In genomic region chr1:10472220-10473144, GRCh38 we compare ENCODE assay signal across 8 cellular contexts. TPM values are rescaled to one million over a fixed set of nuclear protein-coding genes. Genes with fewer than 3 reads are reported as not detected.
A peak's percentile ranks its signal among the peaks of the same experiment; 100 is the strongest.
DNase-seq lines count a peak whose midpoint lies in the region; ATAC-seq and TF ChIP-seq lines count a peak whose summit lies in the region.

DFFA (minus strand) TSS chr1:10472529; CDS start chr1:10472458, 71 bp downstream.

- H3K9me1 ChIP-seq in IMR-90 (ENCODE audit: insufficient read depth, low read length), result no peaks in the 10 kb centered on the region; the same call in 1 of the 2 replicates

- in situ Hi-C loops in IMR-90 (cut with MboI; ENCODE audit: low sequenced_read_pairs), result no loop called here

- WGBS in IMR-90 (ENCODE audit: extremely low coverage in 2 of 2, insufficient read length in 1 of 2), 2 experiments, result 1% methylated on average over 31 of the region's 59 CpGs; no CpG with 5 or more reads in 1 of the 2 experiments

- no peak within 1 kb of the TSS for H2BK15ac ChIP-seq in IMR-90 (ENCODE audit: low read depth, low read length)

- peak within 1 kb of the TSS; percentile 59 for H3K4ac ChIP-seq in IMR-90 (ENCODE audit: low read depth, low read length)

- peak within 1 kb of the TSS; percentile 96 for H3K4me3 Mint-ChIP-seq in Calu3 (ENCODE audit: low read depth, unreplicated experiment)

- TF ChIP-seq CTCF in Calu3 (IDR thresholded peaks at IDR 0.05; ENCODE audit: unreplicated experiment), result no peak
- no peak for TF ChIP-seq CTCF in IMR-90 (conservative IDR thresholded peaks at IDR 0.05; ENCODE audit: low read depth, low read length)
- TF ChIP-seq CTCF in mucosa of descending colon (IDR thresholded peaks at IDR 0.05), result no peak

- no peaks in the 10 kb centered on the region for H3K4me1 Mint-ChIP-seq in Calu3 (ENCODE audit: low read depth, unreplicated experiment)

- H3K27ac Mint-ChIP-seq in Calu3 (ENCODE audit: unreplicated experiment), result peak within 1 kb of the TSS; percentile 87

- BruUV-seq in Calu3 (replicated peaks; lab: Mats Ljungman, UMichigan) (no TSS peak), IMR-90 (replicated peaks; lab: Mats Ljungman, UMichigan) (no TSS peak)

- DNase-seq in Calu3 (peak; percentile 89), IMR-90 (peak; percentile 96), OCI-M1 (lab: John Stamatoyannopoulos, UW) (peak; percentile 98), activated T-cell treated with anti-CD3 and anti-CD28 coated beads for 24 hours (ENCODE audit: low read depth) (peak; percentile 89), epithelial cell of prostate (ENCODE audit: low read depth, low spot score) (peak; percentile 69), mucosa of descending colon (peak; percentile 91 to 98 (median 95))
- DNase-seq in stimulated activated CD8-positive, alpha-beta memory T cell treated with anti-CD3 and anti-CD28 coated beads, Interleukin-4, amount 100 ng/mL, for 24 hours (ENCODE audit: low read depth), result peak; percentile 87

- H4K91ac ChIP-seq in IMR-90 (ENCODE audit: insufficient read depth, low read depth, low read length), result peak within 1 kb of the TSS; percentile 5; the same call in 1 of the 2 replicates

- H2AK5ac ChIP-seq in IMR-90 (ENCODE audit: low read depth, low read length), result peak within 1 kb of the TSS; percentile 52; the same call in 1 of the 2 replicates

- H3K4me3 ChIP-seq in IMR-90 (ENCODE audit: insufficient read depth, low read depth, low read length), result peak within 1 kb of the TSS; percentile 78
- peak within 1 kb of the TSS; percentile 55 for H3K4me3 ChIP-seq in mucosa of descending colon

- H4K5ac ChIP-seq in IMR-90 (ENCODE audit: low read depth, low read length), result peak within 1 kb of the TSS; percentile 44; the same call in 1 of the 2 replicates

- no peak within 1 kb of the TSS for H3K18ac ChIP-seq in IMR-90 (ENCODE audit: low read depth, low read length)

- H3K9me3 Mint-ChIP-seq in Calu3 (ENCODE audit: low read depth, unreplicated experiment), result no peaks in the 10 kb centered on the region

- H3K9ac ChIP-seq in IMR-90 (ENCODE audit: low read depth, low read length), result peak within 1 kb of the TSS; percentile 79

- H3K9me3 ChIP-seq in IMR-90 (ENCODE audit: control insufficient read depth, insufficient read depth, low read length) (no peaks in the 10 kb centered on the region), mucosa of descending colon (no peaks in the 10 kb centered on the region)

- no peak within 1 kb of the TSS for H2BK120ac ChIP-seq in IMR-90 (ENCODE audit: low read depth, low read length)

- no peak within 1 kb of the TSS for H2BK20ac ChIP-seq in IMR-90 (ENCODE audit: low read depth, low read length)

- peak within 1 kb of the TSS; percentile 37 for H2AK9ac ChIP-seq in IMR-90 (replicated peaks; ENCODE audit: low read depth, low read length, poor library complexity)

- H3K27ac ChIP-seq in IMR-90 (ENCODE audit: insufficient read depth, low read length), result peak within 1 kb of the TSS; percentile 41
- peak within 1 kb of the TSS; percentile 54 for H3K27ac ChIP-seq in epithelial cell of prostate

- no peaks in the 10 kb centered on the region for H3K27me3 Mint-ChIP-seq in Calu3 (ENCODE audit: unreplicated experiment)

- no peak for TF ChIP-seq POLR2A in IMR-90 (IDR thresholded peaks at IDR 0.05; ENCODE audit: low read depth, low read length)

- H3K36me3 ChIP-seq in IMR-90 (ENCODE audit: control insufficient read depth, insufficient read depth, low read length) (peaks cover 8% of the 10 kb centered on the region), mucosa of descending colon (ENCODE audit: low read depth) (no peaks in the 10 kb centered on the region)

- no peak for TF ChIP-seq RAD21 in IMR-90 (IDR thresholded peaks at IDR 0.05; ENCODE audit: low read length)

- POLR2A ChIA-PET in IMR-90 (lab: Charles Lee; ENCODE audit: unreplicated experiment), result interaction anchor here (0.5 to 0.6 kb wide), 2 partner anchors 13 to 1509 kb away, joined by 6 to 14 read pairs; no protein-coding TSS in a partner anchor

- peak within 1 kb of the TSS; percentile 11 for H2BK5ac ChIP-seq in IMR-90 (ENCODE audit: low read depth, low read length, poor library complexity, severe bottlenecking)

- intact Hi-C loops in Calu3 (cut with micrococcal nuclease; ENCODE audit: unreplicated experiment) (no loop called here), IMR-90 (cut with micrococcal nuclease) (no loop called here), mucosa of descending colon (cut with DNase I, micrococcal nuclease) (no loop called here)

- H3K79me1 ChIP-seq in IMR-90 (ENCODE audit: low read depth in 1 of 2, low read length in 2 of 2), result peaks cover 13 to 34% of the 10 kb centered on the region in 2 experiments

- no peaks in the 10 kb centered on the region for H3K27me3 ChIP-seq in IMR-90 (ENCODE audit: control insufficient read depth, insufficient read depth, low read length)

- peak within 1 kb of the TSS; percentile 95 for H2AFZ ChIP-seq in IMR-90 (replicated peaks; ENCODE audit: low read length, poor library complexity)

- peak within 1 kb of the TSS; percentile 25 for H3K23ac ChIP-seq in IMR-90 (ENCODE audit: low read depth, low read length)

- ATAC-seq in GM21515 (IDR thresholded peaks at IDR 0.05; ENCODE audit: unreplicated experiment) (peak; percentile 74), IMR-90 (ENCODE audit: low read depth) (peak; percentile 84), mucosa of descending colon (peak; percentile 91)

- H3K4me1 ChIP-seq in IMR-90 (ENCODE audit: control insufficient read depth, insufficient read depth, low read length), result no peaks in the 10 kb centered on the region; the same call in 1 of the 2 replicates
- peaks cover 17% of the 10 kb centered on the region for H3K4me1 ChIP-seq in mucosa of descending colon (ENCODE audit: low read depth)

- H4K8ac ChIP-seq in IMR-90 (ENCODE audit: low read depth in 2 of 2, low read length in 2 of 2), result peak within 1 kb of the TSS; percentile 63 to 72

- H3K56ac ChIP-seq in IMR-90 (ENCODE audit: extremely low read depth, insufficient read depth, low read length), result peak within 1 kb of the TSS; percentile 7

- H3K36me3 Mint-ChIP-seq in Calu3 (ENCODE audit: insufficient read depth, unreplicated experiment), result peaks cover 49% of the 10 kb centered on the region

- H3K14ac ChIP-seq in IMR-90 (replicated peaks; ENCODE audit: low read depth, low read length), result peak within 1 kb of the TSS; percentile 67

- peak within 1 kb of the TSS; percentile 97 for H3K4me2 ChIP-seq in IMR-90 (ENCODE audit: low read depth, low read length)

- dilution Hi-C loops in IMR-90 (cut with HindIII; ENCODE audit: low sequenced_read_pairs, unreplicated experiment), result no loop called here

- H4K20me1 ChIP-seq in IMR-90 (ENCODE audit: insufficient read depth, low read length), result no peaks in the 10 kb centered on the region

- CTCF ChIA-PET in Calu3 (lab: Charles Lee), result interaction anchor here (0.6 kb wide), 2 partner anchors 31 to 42 kb away, joined by 3 to 6 read pairs; partner anchors contain the start of gene CENPS
- CTCF ChIA-PET in IMR-90 (lab: Yijun Ruan, JAX), result no interaction called here

TF ChIP-seq in IMR-90, 13 proteins besides CTCF, POLR2A, EP300 and RAD21:
- TF ChIP-seq CEBPB (IDR thresholded peaks at IDR 0.05; ENCODE audit: low read depth, low read length), result no peak
- TF ChIP-seq MAFK (IDR thresholded peaks at IDR 0.05; ENCODE audit: low read depth, low read length), result no peak
- no peak for TF ChIP-seq FOS (IDR thresholded peaks at IDR 0.05; ENCODE audit: low read depth, low read length)
- no peak for TF ChIP-seq ELK1 (IDR thresholded peaks at IDR 0.05; ENCODE audit: borderline replicate concordance, low read depth, low read length)
- peak; percentile 99 for TF ChIP-seq USF2 (IDR thresholded peaks at IDR 0.05; ENCODE audit: low read depth, low read length)
- no peak for TF ChIP-seq SMC3 (IDR thresholded peaks at IDR 0.05; ENCODE audit: low read depth, low read length)
- TF ChIP-seq NFE2L2 (IDR thresholded peaks at IDR 0.05; ENCODE audit: low read depth, low read length), result no peak
- peak; percentile 83 for TF ChIP-seq MAZ (IDR thresholded peaks at IDR 0.05; ENCODE audit: borderline replicate concordance, low read depth, low read length)
- peak; percentile 97 for TF ChIP-seq BHLHE40 (IDR thresholded peaks at IDR 0.05; ENCODE audit: low read depth, low read length)
- TF ChIP-seq CHD1 (IDR thresholded peaks at IDR 0.05; ENCODE audit: low read depth, low read length), result no peak
- peak; percentile 22 for TF ChIP-seq RCOR1 (IDR thresholded peaks at IDR 0.05; ENCODE audit: insufficient replicate concordance, low read length)
- TF ChIP-seq MXI1 (IDR thresholded peaks at IDR 0.05; ENCODE audit: borderline replicate concordance, low read depth, low read length), result peak; percentile 93
- no peak for TF ChIP-seq RFX5 (IDR thresholded peaks at IDR 0.05; ENCODE audit: low read depth, low read length)

RNA-seq across cellular contexts. Expression of gene DFFA, which starts in this region (rescaled TPM):
- 45.2 and 50.6 TPM in 2 replicates for total RNA-seq in Calu3 (2022)
- total RNA-seq in IMR-90 (2012; rRNA removed), result 56.1 and 62.6 TPM in 2 replicates
- 25.3 and 28.1 TPM in 2 replicates for polyA plus RNA-seq in IMR-90 (2012; rRNA removed)
- 15.5 and 19.7 TPM in 2 replicates for polyA plus RNA-seq in IMR-90 (2012; cell fraction: cytosol; rRNA removed)
- polyA plus RNA-seq in IMR-90 (2012; cell fraction: nucleus; rRNA removed; ENCODE audit: low replicate concordance), result 8.5 and 12.8 TPM in 2 replicates
- total RNA-seq in mucosa of descending colon, result 10 to 100 TPM; 20.9 to 34.0 (median 21.9) TPM

Comparison
In these comparisons a context has a peak if more than half of its experiments do, and no peak if none do; other contexts are left out.
1. Peak in every context shown above with its lines: DNase-seq, ATAC-seq, H3K4me3 ChIP-seq and H3K27ac ChIP-seq.